In genomic region chr4:72909461-72909860, GRCh38 we compare ENCODE assay signal across 11 cellular contexts.
A peak's percentile ranks its signal among the peaks of the same experiment; 100 is the strongest.
DNase-seq lines count a peak whose midpoint lies in the region; ATAC-seq and TF ChIP-seq lines count a peak whose summit lies in the region.
"Had no signal": no experiment of that assay in that cellular context is flagged by ENCODE, and none has a peak within 500 bp of the region (broad histone marks: within the 10 kb centered on the region; RNA-seq: fewer than 3 reads in every experiment).

No MANE protein-coding gene starts in this region.

- no peak for ATAC-seq in GM21737 (IDR thresholded peaks at IDR 0.05; ENCODE audit: unreplicated experiment)
- ATAC-seq: natural killer cell treated with Interleukin-12 subunit alpha and Interleukin-12 subunit beta and Interleukin-15 and Interleukin-18, amount 100 ng/mL, for 72 hours had no signal

- no peak overlapping the region for H3K27ac ChIP-seq in substantia nigra (ENCODE audit: low read depth, low read length, poor library complexity, severe bottlenecking)

- H3K4me3 Mint-ChIP-seq in chondrocyte (ENCODE audit: unreplicated experiment) (no peak overlapping the region), neural crest cell (no peak overlapping the region)
- H3K4me3 Mint-ChIP-seq: natural killer cell treated with Interleukin-12 subunit alpha and Interleukin-12 subunit beta and Interleukin-15 and Interleukin-18, amount 100 ng/mL, for 72 hours had no signal

- H3K9me3 Mint-ChIP-seq in chondrocyte (ENCODE audit: low read depth): no peaks in the 10 kb centered on the region
- H3K9me3 Mint-ChIP-seq in neural crest cell: peaks cover 2% of the 10 kb centered on the region
- H3K9me3 Mint-ChIP-seq: natural killer cell treated with Interleukin-12 subunit alpha and Interleukin-12 subunit beta and Interleukin-15 and Interleukin-18, amount 100 ng/mL, for 72 hours had no signal

- H3K4me1 Mint-ChIP-seq in chondrocyte (ENCODE audit: low read depth): no peaks in the 10 kb centered on the region
- H3K4me1 Mint-ChIP-seq in neural crest cell: no peaks in the 10 kb centered on the region

- TF ChIP-seq CTCF in chondrocyte (IDR thresholded peaks at IDR 0.05): peak; percentile 20
- peak; percentile 49 for TF ChIP-seq CTCF in neural crest cell (conservative IDR thresholded peaks at IDR 0.05)

- no peaks in the 10 kb centered on the region for H3K36me3 Mint-ChIP-seq in chondrocyte (ENCODE audit: low read depth)
- peaks cover 2% of the 10 kb centered on the region for H3K36me3 Mint-ChIP-seq in neural crest cell (ENCODE audit: low read depth)
- H3K36me3 Mint-ChIP-seq: natural killer cell treated with Interleukin-12 subunit alpha and Interleukin-12 subunit beta and Interleukin-15 and Interleukin-18, amount 100 ng/mL, for 72 hours had no signal

- peaks cover 11% of the 10 kb centered on the region for H3K27me3 Mint-ChIP-seq in chondrocyte (ENCODE audit: low read depth)
- no peaks in the 10 kb centered on the region for H3K27me3 Mint-ChIP-seq in neural crest cell (ENCODE audit: low read depth)
- H3K27me3 Mint-ChIP-seq: natural killer cell treated with Interleukin-12 subunit alpha and Interleukin-12 subunit beta and Interleukin-15 and Interleukin-18, amount 100 ng/mL, for 72 hours had no signal

- DNase-seq in DMS53 treated with DMSO at 0.1 percent for 48 hours (lab: John Stamatoyannopoulos, UW; ENCODE audit: unreplicated experiment) (peak; percentile 9), M059J (ENCODE audit: low read depth) (peak; percentile 4), chondrocyte (ENCODE audit: low spot score) (no peak), neural crest cell (ENCODE audit: low read depth, low spot score) (no peak), superior temporal gyrus (ENCODE audit: extremely low spot score) (no peak), A172 (ENCODE audit: low spot score) (no peak), substantia nigra (lab: John Stamatoyannopoulos, UW) (no peak)
- DNase-seq: activated gamma-delta T cell treated with Interleukin-2 at 50 U/mL for 16 hours, NCI-H1694 had no signal

- H3K27ac Mint-ChIP-seq in chondrocyte (ENCODE audit: unreplicated experiment) (no peak overlapping the region), neural crest cell (ENCODE audit: unreplicated experiment) (no peak overlapping the region)
- H3K27ac Mint-ChIP-seq: natural killer cell treated with Interleukin-12 subunit alpha and Interleukin-12 subunit beta and Interleukin-15 and Interleukin-18, amount 100 ng/mL, for 72 hours had no signal

Comparison
In these comparisons a context has a peak if more than half of its experiments do, and no peak if none do; other contexts are left out.
1. DNase-seq: peak in DMS53 treated with DMSO at 0.1 percent for 48 hours (single experiment) and M059J (single experiment); none in chondrocyte (single experiment), neural crest cell (single experiment), superior temporal gyrus (single experiment), A172 (single experiment) and substantia nigra (0 of 49).